1 cellular context compared by ENCODE assay signal in the genomic region with DNA sequence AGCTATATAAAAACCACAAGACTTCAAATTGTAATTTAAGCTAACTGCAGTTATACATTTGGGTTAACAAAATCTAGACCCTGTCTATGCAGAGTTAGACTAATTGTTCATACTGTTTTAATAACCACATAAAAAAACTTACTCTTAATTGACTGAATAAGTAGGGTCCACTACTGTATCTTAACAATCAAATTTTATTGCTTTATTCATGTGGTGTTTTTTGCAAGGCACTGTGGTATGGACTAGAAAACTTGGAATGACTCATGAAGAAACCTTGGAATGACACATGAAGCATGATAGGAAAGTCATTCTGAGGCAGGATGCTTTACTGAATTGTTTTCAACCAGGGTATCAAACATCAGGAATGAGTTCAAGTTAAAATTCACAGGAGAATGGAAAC.
A peak's percentile ranks its signal among the peaks of the same experiment; 100 is the strongest.
TF ChIP-seq lines count a peak whose summit lies in the region.

No MANE protein-coding gene starts in this region.

TF ChIP-seq in K562, 482 proteins besides CTCF, POLR2A, EP300 and RAD21:
- no peak for TF ChIP-seq ZBED1 (IDR thresholded peaks at IDR 0.05)
- TF ChIP-seq NFE2 (IDR thresholded peaks at IDR 0.05; ENCODE audit: low read depth), result 0 out of 2 replicates have a peak, but pooled peaks have one; percentile 27
